Comparison of ENCODE assay signal across 1 cellular context in the genomic region with DNA sequence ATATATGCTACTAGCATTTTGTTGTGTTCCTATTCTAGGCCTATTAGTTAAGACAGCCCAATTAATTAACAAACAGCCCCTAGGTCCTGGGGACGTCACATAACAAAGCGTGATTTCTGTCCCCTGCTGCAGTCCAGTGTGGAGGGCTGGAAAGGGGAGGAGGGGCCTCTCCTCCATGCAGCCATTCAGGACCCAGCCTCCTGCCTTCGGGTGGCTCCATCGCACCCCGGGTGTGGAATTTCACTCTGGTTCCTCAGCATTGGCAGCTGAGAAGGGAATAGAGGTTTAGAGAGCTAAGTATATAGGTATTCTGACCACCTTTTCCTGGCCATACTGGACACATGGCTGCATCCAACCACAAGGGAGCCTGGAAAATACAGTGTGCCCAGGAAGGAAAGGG.
TF ChIP-seq lines count a peak whose summit lies in the region.

No MANE protein-coding gene starts in this region.

TF ChIP-seq in GM23338, 12 proteins besides CTCF, POLR2A, EP300 and RAD21:
- no peak for TF ChIP-seq EZH2phosphoT487 (IDR thresholded peaks at IDR 0.05; ENCODE audit: unreplicated experiment)
- no peak for TF ChIP-seq POLR2AphosphoS5 (IDR thresholded peaks at IDR 0.05; ENCODE audit: low read depth)
- TF ChIP-seq, protein P1, sequence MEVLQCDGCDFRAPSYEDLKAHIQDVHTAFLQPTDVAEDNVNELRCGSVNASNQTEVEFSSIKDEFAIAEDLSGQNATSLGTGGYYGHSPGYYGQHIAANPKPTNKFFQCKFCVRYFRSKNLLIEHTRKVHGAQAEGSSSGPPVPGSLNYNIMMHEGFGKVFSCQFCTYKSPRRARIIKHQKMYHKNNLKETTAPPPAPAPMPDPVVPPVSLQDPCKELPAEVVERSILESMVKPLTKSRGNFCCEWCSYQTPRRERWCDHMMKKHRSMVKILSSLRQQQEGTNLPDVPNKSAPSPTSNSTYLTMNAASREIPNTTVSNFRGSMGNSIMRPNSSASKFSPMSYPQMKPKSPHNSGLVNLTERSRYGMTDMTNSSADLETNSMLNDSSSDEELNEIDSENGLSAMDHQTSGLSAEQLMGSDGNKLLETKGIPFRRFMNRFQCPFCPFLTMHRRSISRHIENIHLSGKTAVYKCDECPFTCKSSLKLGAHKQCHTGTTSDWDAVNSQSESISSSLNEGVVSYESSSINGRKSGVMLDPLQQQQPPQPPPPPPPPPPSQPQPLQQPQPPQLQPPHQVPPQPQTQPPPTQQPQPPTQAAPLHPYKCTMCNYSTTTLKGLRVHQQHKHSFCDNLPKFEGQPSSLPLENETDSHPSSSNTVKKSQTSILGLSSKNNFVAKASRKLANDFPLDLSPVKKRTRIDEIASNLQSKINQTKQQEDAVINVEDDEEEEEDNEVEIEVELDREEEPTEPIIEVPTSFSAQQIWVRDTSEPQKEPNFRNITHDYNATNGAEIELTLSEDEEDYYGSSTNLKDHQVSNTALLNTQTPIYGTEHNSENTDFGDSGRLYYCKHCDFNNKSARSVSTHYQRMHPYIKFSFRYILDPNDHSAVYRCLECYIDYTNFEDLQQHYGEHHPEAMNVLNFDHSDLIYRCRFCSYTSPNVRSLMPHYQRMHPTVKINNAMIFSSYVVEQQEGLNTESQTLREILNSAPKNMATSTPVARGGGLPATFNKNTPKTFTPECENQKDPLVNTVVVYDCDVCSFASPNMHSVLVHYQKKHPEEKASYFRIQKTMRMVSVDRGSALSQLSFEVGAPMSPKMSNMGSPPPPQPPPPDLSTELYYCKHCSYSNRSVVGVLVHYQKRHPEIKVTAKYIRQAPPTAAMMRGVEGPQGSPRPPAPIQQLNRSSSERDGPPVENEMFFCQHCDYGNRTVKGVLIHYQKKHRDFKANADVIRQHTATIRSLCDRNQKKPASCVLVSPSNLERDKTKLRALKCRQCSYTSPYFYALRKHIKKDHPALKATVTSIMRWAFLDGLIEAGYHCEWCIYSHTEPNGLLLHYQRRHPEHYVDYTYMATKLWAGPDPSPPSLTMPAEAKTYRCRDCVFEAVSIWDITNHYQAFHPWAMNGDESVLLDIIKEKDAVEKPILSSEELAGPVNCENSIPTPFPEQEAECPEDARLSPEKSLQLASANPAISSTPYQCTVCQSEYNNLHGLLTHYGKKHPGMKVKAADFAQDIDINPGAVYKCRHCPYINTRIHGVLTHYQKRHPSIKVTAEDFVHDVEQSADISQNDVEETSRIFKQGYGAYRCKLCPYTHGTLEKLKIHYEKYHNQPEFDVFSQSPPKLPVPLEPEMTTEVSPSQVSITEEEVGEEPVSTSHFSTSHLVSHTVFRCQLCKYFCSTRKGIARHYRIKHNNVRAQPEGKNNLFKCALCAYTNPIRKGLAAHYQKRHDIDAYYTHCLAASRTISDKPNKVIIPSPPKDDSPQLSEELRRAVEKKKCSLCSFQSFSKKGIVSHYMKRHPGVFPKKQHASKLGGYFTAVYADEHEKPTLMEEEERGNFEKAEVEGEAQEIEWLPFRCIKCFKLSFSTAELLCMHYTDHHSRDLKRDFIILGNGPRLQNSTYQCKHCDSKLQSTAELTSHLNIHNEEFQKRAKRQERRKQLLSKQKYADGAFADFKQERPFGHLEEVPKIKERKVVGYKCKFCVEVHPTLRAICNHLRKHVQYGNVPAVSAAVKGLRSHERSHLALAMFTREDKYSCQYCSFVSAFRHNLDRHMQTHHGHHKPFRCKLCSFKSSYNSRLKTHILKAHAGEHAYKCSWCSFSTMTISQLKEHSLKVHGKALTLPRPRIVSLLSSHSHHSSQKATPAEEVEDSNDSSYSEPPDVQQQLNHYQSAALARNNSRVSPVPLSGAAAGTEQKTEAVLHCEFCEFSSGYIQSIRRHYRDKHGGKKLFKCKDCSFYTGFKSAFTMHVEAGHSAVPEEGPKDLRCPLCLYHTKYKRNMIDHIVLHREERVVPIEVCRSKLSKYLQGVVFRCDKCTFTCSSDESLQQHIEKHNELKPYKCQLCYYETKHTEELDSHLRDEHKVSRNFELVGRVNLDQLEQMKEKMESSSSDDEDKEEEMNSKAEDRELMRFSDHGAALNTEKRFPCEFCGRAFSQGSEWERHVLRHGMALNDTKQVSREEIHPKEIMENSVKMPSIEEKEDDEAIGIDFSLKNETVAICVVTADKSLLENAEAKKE (CRISPR knock-in tag; IDR thresholded peaks at IDR 0.05): no peak
- TF ChIP-seq, protein P2, sequence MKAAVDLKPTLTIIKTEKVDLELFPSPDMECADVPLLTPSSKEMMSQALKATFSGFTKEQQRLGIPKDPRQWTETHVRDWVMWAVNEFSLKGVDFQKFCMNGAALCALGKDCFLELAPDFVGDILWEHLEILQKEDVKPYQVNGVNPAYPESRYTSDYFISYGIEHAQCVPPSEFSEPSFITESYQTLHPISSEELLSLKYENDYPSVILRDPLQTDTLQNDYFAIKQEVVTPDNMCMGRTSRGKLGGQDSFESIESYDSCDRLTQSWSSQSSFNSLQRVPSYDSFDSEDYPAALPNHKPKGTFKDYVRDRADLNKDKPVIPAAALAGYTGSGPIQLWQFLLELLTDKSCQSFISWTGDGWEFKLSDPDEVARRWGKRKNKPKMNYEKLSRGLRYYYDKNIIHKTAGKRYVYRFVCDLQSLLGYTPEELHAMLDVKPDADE (IDR thresholded peaks at IDR 0.05): no peak
- no peak for TF ChIP-seq ZNF114 (CRISPR knock-in tag; IDR thresholded peaks at IDR 0.05)
- TF ChIP-seq NANOG (IDR thresholded peaks at IDR 0.05; ENCODE audit: borderline replicate concordance): no peak
- TF ChIP-seq EZH2 (IDR thresholded peaks at IDR 0.05; ENCODE audit: low read depth, unreplicated experiment): no peak
- no peak for TF ChIP-seq JUNB (IDR thresholded peaks at IDR 0.05; ENCODE audit: unreplicated experiment)
- no peak for TF ChIP-seq STAT1 (IDR thresholded peaks at IDR 0.05; ENCODE audit: unreplicated experiment)
- no peak for TF ChIP-seq ZNF331 (CRISPR knock-in tag; IDR thresholded peaks at IDR 0.05; ENCODE audit: low read depth)
